In genomic region chr19:46081928-46082727, GRCh38 we compare ENCODE assay signal across 1 cellular context.
A peak's percentile ranks its signal among the peaks of the same experiment; 100 is the strongest.
TF ChIP-seq lines count a peak whose summit lies in the region.

No MANE protein-coding gene starts in this region.

TF ChIP-seq in GM12878, 131 proteins besides CTCF, POLR2A, EP300 and RAD21:
- TF ChIP-seq PKNOX1 (IDR thresholded peaks at IDR 0.05): no peak
- TF ChIP-seq CHD1 (IDR thresholded peaks at IDR 0.05; ENCODE audit: low read depth, low read length): no peak
- 0 out of 2 replicates have a peak, but pooled peaks have one; percentile 10 for TF ChIP-seq YY1 (IDR thresholded peaks at IDR 0.05; ENCODE audit: low read depth, low read length)
- no peak for TF ChIP-seq BMI1 (IDR thresholded peaks at IDR 0.05; ENCODE audit: borderline replicate concordance)
- TF ChIP-seq BRCA1 (IDR thresholded peaks at IDR 0.05; ENCODE audit: low read depth, low read length): no peak
- TF ChIP-seq MTA2 (IDR thresholded peaks at IDR 0.05; ENCODE audit: low read depth): no peak
- TF ChIP-seq IKZF2 (IDR thresholded peaks at IDR 0.05): no peak
- TF ChIP-seq SMC3 (IDR thresholded peaks at IDR 0.05; ENCODE audit: borderline replicate concordance, low read length): peak; percentile 82
